8 cellular contexts compared by ENCODE assay signal in genomic region chr6:156780117-156780641, GRCh38. TPM values are rescaled to one million over a fixed set of nuclear protein-coding genes. Genes with fewer than 3 reads are reported as not detected.
DNase-seq lines count a peak whose midpoint lies in the region; ATAC-seq, FAIRE-seq and TF ChIP-seq lines count a peak whose summit lies in the region.

No MANE protein-coding gene starts in this region.

- no peaks in the 10 kb centered on the region for H3K9me1 ChIP-seq in endothelial cell of umbilical vein (replicated peaks; ENCODE audit: control insufficient read depth, extremely low read depth, insufficient read depth, low read length)

- H2AFZ ChIP-seq in endothelial cell of umbilical vein (ENCODE audit: low read depth, low read length), result peak overlapping the region; percentile 50

- H3K9ac ChIP-seq in endothelial cell of umbilical vein (replicated peaks; ENCODE audit: extremely low read depth, insufficient read depth, low read length) (peak overlapping the region; percentile 87), mesendoderm (ENCODE audit: low read length) (peak overlapping the region; percentile 94), subcutaneous abdominal adipose tissue (ENCODE audit: low read length in 5 of 5) (peak overlapping the region; percentile 82 to 95 (median 88))

- H3K27me3 ChIP-seq in endothelial cell of umbilical vein (ENCODE audit: control insufficient read depth in 2 of 2, insufficient read depth in 2 of 2, low read length in 2 of 2) (no peaks in the 10 kb centered on the region), mesendoderm (ENCODE audit: insufficient read depth, low read length, poor library complexity) (no peaks in the 10 kb centered on the region), subcutaneous abdominal adipose tissue (ENCODE audit: control insufficient read depth in 5 of 5, insufficient read depth in 4 of 5, low read length in 5 of 5) (no peaks in the 10 kb centered on the region)

- H3K9me3 ChIP-seq in endothelial cell of umbilical vein (replicated peaks; ENCODE audit: control insufficient read depth, insufficient read depth, low read length), result no peaks in the 10 kb centered on the region
- H3K9me3 ChIP-seq in subcutaneous abdominal adipose tissue (ENCODE audit: control insufficient read depth in 5 of 5, low read length in 5 of 5), result no peaks in the 10 kb centered on the region

- H3K27ac ChIP-seq in endothelial cell of umbilical vein (ENCODE audit: insufficient read depth, low read depth, low read length) (peak overlapping the region; percentile 79), mesendoderm (ENCODE audit: low read depth, low read length) (peak overlapping the region; percentile 94), subcutaneous abdominal adipose tissue (ENCODE audit: low read depth, low read length) (peak overlapping the region; percentile 91)

- BruUV-seq in endothelial cell of umbilical vein (replicated peaks; lab: Mats Ljungman, UMichigan), result TSS peak; percentile 24

- dilution Hi-C loops in endothelial cell of umbilical vein (cut with MboI; ENCODE audit: extremely low pct_ligation_motif_present, low sequenced_read_pairs), result no loop called here

- intact Hi-C loops in endothelial cell of umbilical vein (cut with micrococcal nuclease), result loop anchor here (1.0 to 10.0 kb wide), 8 partner anchors 11 to 615 kb away; no protein-coding TSS in a partner anchor

- H3K79me1 ChIP-seq in mesendoderm (ENCODE audit: low read length), result peaks cover 2% of the 10 kb centered on the region

- H3K4ac ChIP-seq in mesendoderm (ENCODE audit: low read depth, low read length), result peak overlapping the region; percentile 49

- H2BK15ac ChIP-seq in mesendoderm (replicated peaks; ENCODE audit: low read depth), result no peak overlapping the region

- CTCF ChIA-PET in activated CD4-positive, alpha-beta memory T cell treated with anti-CD3 and anti-CD28 coated beads, Interleukin-2, amount 10 ng/mL, durations not matched to agents 7 days and 5 days (lab: Charles Lee), result interaction anchor here (0.7 to 1.0 kb wide), 4 partner anchors 11 to 240 kb away, joined by 3 to 4 read pairs (median 4); no protein-coding TSS in a partner anchor
- CTCF ChIA-PET in endothelial cell of umbilical vein (lab: Charles Lee), result interaction anchor here (0.8 to 1.5 kb wide), 8 partner anchors 12 to 266 kb away, joined by 3 to 6 read pairs (median 3); no protein-coding TSS in a partner anchor

- H3K36me3 ChIP-seq in endothelial cell of umbilical vein (ENCODE audit: control insufficient read depth in 2 of 2, extremely low read depth in 1 of 2, insufficient read depth in 2 of 2, low read length in 2 of 2) (peaks cover 2 to 3% of the 10 kb centered on the region in 2 experiments), mesendoderm (ENCODE audit: control insufficient read depth, insufficient read depth, low read length) (no peaks in the 10 kb centered on the region), subcutaneous abdominal adipose tissue (ENCODE audit: control insufficient read depth in 5 of 5, insufficient read depth in 5 of 5, low read length in 5 of 5) (no peaks in the 10 kb centered on the region)

- H3K27me3 Mint-ChIP-seq in activated CD4-positive, alpha-beta memory T cell treated with anti-CD3 and anti-CD28 coated beads, Interleukin-2, amount 10 ng/mL, durations not matched to agents 7 days and 5 days, result no peaks in the 10 kb centered on the region

- TF ChIP-seq CTCF in endothelial cell of umbilical vein (IDR thresholded peaks at IDR 0.05; ENCODE audit: extremely low read depth in 1 of 2, insufficient read depth in 1 of 2, low read depth in 1 of 2, low read length in 2 of 2), result no peak

- POLR2A ChIA-PET in activated CD4-positive, alpha-beta memory T cell treated with anti-CD3 and anti-CD28 coated beads, Interleukin-2, amount 10 ng/mL, durations not matched to agents 7 days and 5 days (lab: Charles Lee), result interaction anchor here (0.7 to 4.7 kb wide), 17 partner anchors 9 to 1465 kb away, joined by 3 to 78 read pairs (median 3); no protein-coding TSS in a partner anchor
- POLR2A ChIA-PET in endothelial cell of umbilical vein (lab: Charles Lee), result interaction anchor here (0.6 kb wide), 1 partner anchor 10 kb away, joined by 3 read pairs; no protein-coding TSS in a partner anchor

- H3K4me2 ChIP-seq in endothelial cell of umbilical vein (ENCODE audit: insufficient read depth, low read length), result peak overlapping the region; percentile 100
- H3K4me2 ChIP-seq in mesendoderm (ENCODE audit: low read length), result peak overlapping the region; percentile 79

- no peak overlapping the region for H2BK120ac ChIP-seq in mesendoderm (ENCODE audit: low read depth, low read length)

- DNase-seq in DMS153 (lab: John Stamatoyannopoulos, UW) (peak; percentile 57), HPDE6-E6E7 (ENCODE audit: extremely low spot score) (peak; percentile 70), NCI-H774 (lab: John Stamatoyannopoulos, UW) (peak; percentile 85), endothelial cell of umbilical vein (ENCODE audit: low read depth, low spot score) (peak; percentile 91), mesendoderm (peak; percentile 90)
- peak; percentile 67 for DNase-seq in activated CD4-positive, alpha-beta memory T cell treated with anti-CD3 and anti-CD28 coated beads, Interleukin-2, amount 10 ng/mL, durations not matched to agents 7 days and 5 days

- ATAC-seq in GM21367 (IDR thresholded peaks at IDR 0.05; ENCODE audit: unreplicated experiment), result peak; percentile 44

- peak; percentile 58 for FAIRE-seq in endothelial cell of umbilical vein (lab: Jason Lieb, UNC)

- peak overlapping the region; percentile 92 for H3K56ac ChIP-seq in mesendoderm (ENCODE audit: low read length)

- H3K4me3 Mint-ChIP-seq in activated CD4-positive, alpha-beta memory T cell treated with anti-CD3 and anti-CD28 coated beads, Interleukin-2, amount 10 ng/mL, durations not matched to agents 7 days and 5 days, result peak overlapping the region; percentile 78

- H3K4me3 ChIP-seq in endothelial cell of umbilical vein (replicated peaks in 1 of 3; ENCODE audit: insufficient read depth in 1 of 3, low read depth in 1 of 3, low read length in 3 of 3), result peak overlapping the region; percentile 90 to 99 (median 97)
- peak overlapping the region; percentile 85 for H3K4me3 ChIP-seq in mesendoderm (ENCODE audit: low read length)
- H3K4me3 ChIP-seq in subcutaneous abdominal adipose tissue (ENCODE audit: low read depth in 1 of 5, low read length in 5 of 5), result peak overlapping the region; percentile 72 to 96 (median 88)

- H3K23ac ChIP-seq in mesendoderm (ENCODE audit: low read length), result no peak overlapping the region

- H3K4me1 ChIP-seq in endothelial cell of umbilical vein (ENCODE audit: control insufficient read depth, extremely low read depth, insufficient read depth, low read length) (peaks cover 46% of the 10 kb centered on the region), mesendoderm (ENCODE audit: control insufficient read depth, low read depth, low read length) (peaks cover 2% of the 10 kb centered on the region), subcutaneous abdominal adipose tissue (ENCODE audit: control insufficient read depth in 5 of 5, insufficient read depth in 5 of 5, low read length in 5 of 5) (peaks cover 3 to 56% (median 50%) of the 10 kb centered on the region in 5 donors)

- WGBS in mesendoderm (ENCODE audit: extremely low coverage, insufficient coverage, low lambda C conversion rate), result no CpG with 5 or more reads among the region's 8 CpGs

- peak overlapping the region; percentile 81 for H3K27ac Mint-ChIP-seq in activated CD4-positive, alpha-beta memory T cell treated with anti-CD3 and anti-CD28 coated beads, Interleukin-2, amount 10 ng/mL, durations not matched to agents 7 days and 5 days

- peaks cover 37% of the 10 kb centered on the region for H3K4me1 Mint-ChIP-seq in activated CD4-positive, alpha-beta memory T cell treated with anti-CD3 and anti-CD28 coated beads, Interleukin-2, amount 10 ng/mL, durations not matched to agents 7 days and 5 days

- H3K9me3 Mint-ChIP-seq in activated CD4-positive, alpha-beta memory T cell treated with anti-CD3 and anti-CD28 coated beads, Interleukin-2, amount 10 ng/mL, durations not matched to agents 7 days and 5 days, result no peaks in the 10 kb centered on the region

- H2BK5ac ChIP-seq in mesendoderm (ENCODE audit: low read length), result no peak overlapping the region

- H2AK5ac ChIP-seq in mesendoderm (ENCODE audit: low read length), result no peak overlapping the region

- TF ChIP-seq POLR2A in endothelial cell of umbilical vein (IDR thresholded peaks at IDR 0.05; ENCODE audit: low read depth, low read length), result no peak

- H4K5ac ChIP-seq in mesendoderm (ENCODE audit: low read length), result no peak overlapping the region

- no peak overlapping the region for H4K8ac ChIP-seq in mesendoderm (ENCODE audit: low read depth, low read length)

- H3K18ac ChIP-seq in mesendoderm (ENCODE audit: low read length), result peak overlapping the region; percentile 57

- peaks cover 12% of the 10 kb centered on the region for H3K36me3 Mint-ChIP-seq in activated CD4-positive, alpha-beta memory T cell treated with anti-CD3 and anti-CD28 coated beads, Interleukin-2, amount 10 ng/mL, durations not matched to agents 7 days and 5 days (ENCODE audit: low read depth)

- H4K20me1 ChIP-seq in endothelial cell of umbilical vein (replicated peaks; ENCODE audit: control insufficient read depth, extremely low read depth, insufficient read depth, low read length), result peaks cover 28% of the 10 kb centered on the region

- H3K79me2 ChIP-seq in endothelial cell of umbilical vein (ENCODE audit: control insufficient read depth, insufficient read depth, low read length) (peaks cover 78% of the 10 kb centered on the region), mesendoderm (ENCODE audit: control insufficient read depth, insufficient read depth, low read length) (peaks cover 48% of the 10 kb centered on the region)

TF ChIP-seq in endothelial cell of umbilical vein, 7 proteins besides CTCF, POLR2A, EP300 and RAD21 (continues in another document):
- TF ChIP-seq MYC (IDR thresholded peaks at IDR 0.05; ENCODE audit: low read depth, low read length), result no peak
- no peak for TF ChIP-seq FOS (IDR thresholded peaks at IDR 0.05; ENCODE audit: borderline replicate concordance, insufficient read depth, low read length)
- TF ChIP-seq EZH2 (IDR thresholded peaks at IDR 0.05; ENCODE audit: borderline replicate concordance, low read depth, low read length, severe bottlenecking), result no peak
- TF ChIP-seq JUN (IDR thresholded peaks at IDR 0.05; ENCODE audit: borderline replicate concordance, insufficient read depth, insufficient read length, low read depth), result no peak

RNA-seq across cellular contexts. Expression of gene ARID1B, which starts 3.0 kb away (rescaled TPM):
- total RNA-seq in activated CD4-positive, alpha-beta memory T cell treated with anti-CD3 and anti-CD28 coated beads, Interleukin-2, amount 10 ng/mL, durations not matched to agents 7 days and 5 days, result 10 to 100 TPM; 63.4 to 65.5 TPM
- total RNA-seq in endothelial cell of umbilical vein, result 81.3 and 89.5 TPM in 2 replicates
- 19.9 and 21.8 TPM in 2 replicates for polyA plus RNA-seq in endothelial cell of umbilical vein
- 23.4 and 24.0 TPM in 2 replicates for polyA plus RNA-seq in endothelial cell of umbilical vein (2011; cell fraction: cytosol; rRNA removed)
- 77.1 and 78.2 TPM in 2 replicates for polyA plus RNA-seq in endothelial cell of umbilical vein (2011; cell fraction: nucleus; rRNA removed)
- 25.7 and 28.8 TPM in 2 replicates for polyA plus RNA-seq in endothelial cell of umbilical vein (2012)
- polyA minus RNA-seq in endothelial cell of umbilical vein, result 154 and 179 TPM in 2 replicates
- polyA minus RNA-seq in endothelial cell of umbilical vein (2011; cell fraction: cytosol; rRNA and poly(A)+ RNA removed), result 26.9 TPM
- 366 and 441 TPM in 2 replicates for polyA minus RNA-seq in endothelial cell of umbilical vein (2011; cell fraction: nucleus; rRNA and poly(A)+ RNA removed)
- polyA plus RNA-seq in mesendoderm (2013, experiment 1 of 2), result 43.9 TPM
- 42.1 TPM for polyA plus RNA-seq in mesendoderm (2013, experiment 2 of 2)

Comparison
In these comparisons a context has a peak if more than half of its experiments do, and no peak if none do; other contexts are left out.
1. Peak in every context shown above with its lines: DNase-seq, ATAC-seq, H3K4me3 ChIP-seq and H3K27ac ChIP-seq.